Comparison of ENCODE assay signal across 9 cellular contexts in genomic region chr9:17116400-17116837, GRCh38. TPM values are rescaled to one million over a fixed set of nuclear protein-coding genes. Genes with fewer than 3 reads are reported as not detected.
A peak's percentile ranks its signal among the peaks of the same experiment; 100 is the strongest.
DNase-seq lines count a peak whose midpoint lies in the region; TF ChIP-seq lines count a peak whose summit lies in the region.
"Had no signal": no experiment of that assay in that cellular context is flagged by ENCODE, and none has a peak within 500 bp of the region (broad histone marks: within the 10 kb centered on the region; RNA-seq: fewer than 3 reads in every experiment).

No MANE protein-coding gene starts in this region.

- TF ChIP-seq CTCF in nephron (IDR thresholded peaks at IDR 0.05; ENCODE audit: unreplicated experiment in 3 of 3) = peak; percentile 43 to 57 (median 47)

- no peak overlapping the region for H3K27ac Mint-ChIP-seq in nephron
- no peak overlapping the region for H3K27ac Mint-ChIP-seq in activated CD4-positive, alpha-beta memory T cell treated with anti-CD3 and anti-CD28 coated beads for 36 hours
- H3K27ac Mint-ChIP-seq: activated naive CD8-positive, alpha-beta T cell had no signal

- DNase-seq in ACHN (peak; percentile 55), H4 (ENCODE audit: low spot score) (peak; percentile 18), NCI-H748 treated with DMSO at 0.1 percent for 48 hours (lab: John Stamatoyannopoulos, UW) (peak; percentile 73), dedifferentiated amniotic fluid mesenchymal stem cell (ENCODE audit: extremely low spot score) (peak; percentile 58), HK-2 (ENCODE audit: unreplicated experiment) (no peak)
- no peak for DNase-seq in activated CD4-positive, alpha-beta memory T cell treated with anti-CD3 and anti-CD28 coated beads for 36 hours
- DNase-seq in activated CD4-positive, alpha-beta T cell treated with anti-CD3 and anti-CD28 coated beads for 4 hours = no peak

- no peak overlapping the region for H3K4me3 Mint-ChIP-seq in nephron
- H3K4me3 Mint-ChIP-seq in activated CD4-positive, alpha-beta memory T cell treated with anti-CD3 and anti-CD28 coated beads for 36 hours = no peak overlapping the region
- H3K4me3 Mint-ChIP-seq: activated naive CD8-positive, alpha-beta T cell had no signal

- no peaks in the 10 kb centered on the region for H3K4me1 Mint-ChIP-seq in nephron
- no peaks in the 10 kb centered on the region for H3K4me1 Mint-ChIP-seq in activated CD4-positive, alpha-beta memory T cell treated with anti-CD3 and anti-CD28 coated beads for 36 hours (ENCODE audit: low read depth)

- CTCF ChIA-PET in activated CD4-positive, alpha-beta memory T cell treated with anti-CD3 and anti-CD28 coated beads for 36 hours (lab: Charles Lee) = interaction anchor here (0.8 to 2.4 kb wide), 3 partner anchors 11 to 347 kb away, joined by 3 to 16 read pairs (median 3); no protein-coding TSS in a partner anchor

- H3K36me3 Mint-ChIP-seq in nephron (ENCODE audit: low read depth) = no peaks in the 10 kb centered on the region
- no peaks in the 10 kb centered on the region for H3K36me3 Mint-ChIP-seq in activated CD4-positive, alpha-beta memory T cell treated with anti-CD3 and anti-CD28 coated beads for 36 hours
- H3K36me3 Mint-ChIP-seq: activated naive CD8-positive, alpha-beta T cell had no signal

- POLR2A ChIA-PET in activated CD4-positive, alpha-beta memory T cell treated with anti-CD3 and anti-CD28 coated beads for 36 hours (lab: Charles Lee) = no interaction called here

- in situ Hi-C loops in ACHN (cut with HindIII; ENCODE audit: low pct_ligation_motif_present, low pct_unique_long_range_greater_than_20kb, low sequenced_read_pairs) = no loop called here

- intact Hi-C loops in activated CD4-positive, alpha-beta memory T cell treated with anti-CD3 and anti-CD28 coated beads for 36 hours (cut with micrococcal nuclease) = loop anchor here (1.0 kb wide), 1 partner anchor 347 kb away; no protein-coding TSS in a partner anchor

- peaks cover 6% of the 10 kb centered on the region for H3K9me3 Mint-ChIP-seq in nephron
- peaks cover 7% of the 10 kb centered on the region for H3K9me3 Mint-ChIP-seq in activated CD4-positive, alpha-beta memory T cell treated with anti-CD3 and anti-CD28 coated beads for 36 hours

- H3K27me3 Mint-ChIP-seq in nephron (ENCODE audit: low read depth) = no peaks in the 10 kb centered on the region
- H3K27me3 Mint-ChIP-seq in activated CD4-positive, alpha-beta memory T cell treated with anti-CD3 and anti-CD28 coated beads for 36 hours = no peaks in the 10 kb centered on the region
- H3K27me3 Mint-ChIP-seq: activated naive CD8-positive, alpha-beta T cell had no signal

RNA-seq across cellular contexts. Expression of gene CNTLN, which starts 18.4 kb away (rescaled TPM):
- 2.8 and 5.6 TPM in 2 replicates for total RNA-seq in H4 (2014; rRNA removed; shearing (Covaris generic))
- total RNA-seq in activated CD4-positive, alpha-beta memory T cell treated with anti-CD3 and anti-CD28 coated beads for 36 hours = under 1 TPM; 0.27 to 0.36 TPM

Comparison
In these comparisons a context has a peak if more than half of its experiments do, and no peak if none do; other contexts are left out.
1. DNase-seq: peak in ACHN (single experiment), H4 (single experiment), NCI-H748 treated with DMSO at 0.1 percent for 48 hours (single experiment) and dedifferentiated amniotic fluid mesenchymal stem cell (single experiment); none in activated CD4-positive, alpha-beta memory T cell treated with anti-CD3 and anti-CD28 coated beads for 36 hours (single experiment), HK-2 (single experiment) and activated CD4-positive, alpha-beta T cell treated with anti-CD3 and anti-CD28 coated beads for 4 hours (0 of 2).